Comparison of ENCODE assay signal across 15 cellular contexts in genomic region chr6:11584264-11584663, GRCh38. TPM values are rescaled to one million over a fixed set of nuclear protein-coding genes. Genes with fewer than 3 reads are reported as not detected.
DNase-seq lines count a peak whose midpoint lies in the region; FAIRE-seq and TF ChIP-seq lines count a peak whose summit lies in the region.
"Had no signal": no experiment of that assay in that cellular context is flagged by ENCODE, and none has a peak within 500 bp of the region (broad histone marks: within the 10 kb centered on the region; RNA-seq: fewer than 3 reads in every experiment).

No MANE protein-coding gene starts in this region.

- H3K18ac ChIP-seq in H1 (ENCODE audit: extremely low read depth, low read length): no peak overlapping the region

- no peak overlapping the region for H2BK12ac ChIP-seq in H1 (ENCODE audit: low read depth, low read length)

- H3K4me3 ChIP-seq in SK-N-SH (ENCODE audit: low read depth in 2 of 2, low read length in 1 of 2) (no peak overlapping the region), H1 (ENCODE audit: extremely low read depth in 1 of 4, insufficient read depth in 2 of 4, low read depth in 3 of 4, low read length in 4 of 4) (no peak overlapping the region), neutrophil (ENCODE audit: low read depth in 1 of 2, low read length in 1 of 2) (no peak overlapping the region), coronary artery (no peak overlapping the region)
- H3K4me3 ChIP-seq: BLaER1, SK-N-MC had no signal

- no peak for TF ChIP-seq RAD21 in SK-N-SH (IDR thresholded peaks at IDR 0.05; ENCODE audit: low read length)
- no peak for TF ChIP-seq RAD21 in H1 (IDR thresholded peaks at IDR 0.05 in 1 of 2, conservative IDR thresholded peaks at IDR 0.05 in 1 of 2; ENCODE audit: low read depth in 2 of 2, low read length in 2 of 2)

- no peaks in the 10 kb centered on the region for H3K36me3 Mint-ChIP-seq in immature natural killer cell

- H3K56ac ChIP-seq in H1 (replicated peaks; ENCODE audit: insufficient read length, low read depth, low read length): no peak overlapping the region

- H2BK15ac ChIP-seq in H1 (ENCODE audit: low read length): no peak overlapping the region

- H3K14ac ChIP-seq in H1 (ENCODE audit: insufficient read length): no peak overlapping the region

- no peaks in the 10 kb centered on the region for H3K36me3 ChIP-seq in SK-N-SH (replicated peaks in 1 of 2; ENCODE audit: control insufficient read depth in 1 of 2, insufficient read depth in 2 of 2, low read length in 1 of 2)
- no peaks in the 10 kb centered on the region for H3K36me3 ChIP-seq in H1 (ENCODE audit: control insufficient read depth in 2 of 4, insufficient read depth in 4 of 4, low read length in 3 of 4)
- H3K36me3 ChIP-seq in neutrophil: no peaks in the 10 kb centered on the region
- H3K36me3 ChIP-seq: BLaER1 had no signal

- peaks cover 4% of the 10 kb centered on the region for H3F3A ChIP-seq in SK-N-SH (replicated peaks; ENCODE audit: insufficient read depth)

- H3K79me2 ChIP-seq in SK-N-SH (ENCODE audit: insufficient read depth): no peaks in the 10 kb centered on the region
- H3K79me2 ChIP-seq in H1 (ENCODE audit: control insufficient read depth in 1 of 2, insufficient read depth in 2 of 2, low read length in 2 of 2): no peaks in the 10 kb centered on the region

- H4K91ac ChIP-seq in H1 (replicated peaks; ENCODE audit: insufficient read length, low read length): no peak overlapping the region

- H3K9ac ChIP-seq in SK-N-SH (no peak overlapping the region), H1 (replicated peaks in 1 of 4; ENCODE audit: extremely low read depth in 1 of 4, low read depth in 3 of 4, low read length in 3 of 4) (no peak overlapping the region)
- H3K9ac ChIP-seq: BLaER1 had no signal

- no peak overlapping the region for H4K8ac ChIP-seq in H1 (ENCODE audit: extremely low read depth, insufficient read depth, low read length)

- no peak overlapping the region for H2BK20ac ChIP-seq in H1 (ENCODE audit: low read length)

- TF ChIP-seq EP300 in SK-N-SH (IDR thresholded peaks at IDR 0.05; ENCODE audit: borderline replicate concordance in 1 of 2, low read depth in 1 of 2, low read length in 1 of 2): no peak
- no peak for TF ChIP-seq EP300 in H1 (IDR thresholded peaks at IDR 0.05; ENCODE audit: borderline replicate concordance in 1 of 2, low read depth in 2 of 2, low read length in 2 of 2)

- H3K9me3 ChIP-seq in SK-N-SH: no peaks in the 10 kb centered on the region
- no peaks in the 10 kb centered on the region for H3K9me3 ChIP-seq in H1 (ENCODE audit: insufficient read depth in 2 of 2, low read depth in 1 of 2, low read length in 1 of 2)
- H3K9me3 ChIP-seq in neutrophil: no peaks in the 10 kb centered on the region
- H3K9me3 ChIP-seq: BLaER1 had no signal

- H3K27me3 ChIP-seq in SK-N-SH (ENCODE audit: insufficient read depth) (no peaks in the 10 kb centered on the region), H1 (replicated peaks in 1 of 4; ENCODE audit: control insufficient read depth in 3 of 4, extremely low read depth in 1 of 4, insufficient read depth in 3 of 4, low read length in 3 of 4) (no peaks in the 10 kb centered on the region), neutrophil (no peaks in the 10 kb centered on the region)
- H3K27me3 ChIP-seq: BLaER1 had no signal

- H2BK120ac ChIP-seq in H1 (replicated peaks; ENCODE audit: low read depth, low read length): no peak overlapping the region

- no peak overlapping the region for H3K4ac ChIP-seq in H1 (replicated peaks; ENCODE audit: insufficient read length, low read depth, low read length)

- peaks cover 0 to 2% (median 0%) of the 10 kb centered on the region in 6 donors for H3K9me3 Mint-ChIP-seq in immature natural killer cell
- H3K9me3 Mint-ChIP-seq: CD8-positive, alpha-beta memory T cell had no signal

- TF ChIP-seq POLR2A in H1 (IDR thresholded peaks at IDR 0.05; ENCODE audit: control extremely low read depth in 1 of 2, low read depth in 2 of 2, low read length in 2 of 2): no peak

- H3K9me2 ChIP-seq in SK-N-SH: no peaks in the 10 kb centered on the region

- H3K23me2 ChIP-seq in H1 (ENCODE audit: low read depth, low read length): no peaks in the 10 kb centered on the region

- CTCF ChIA-PET in SK-N-SH (lab: Yijun Ruan, JAX) (interaction anchor here (1.0 to 2.8 kb wide), 11 partner anchors 9 to 1027 kb away, joined by 3 to 31 read pairs (median 4); no protein-coding TSS in a partner anchor), H1 (lab: Charles Lee; ENCODE audit: partially characterized antibody) (interaction anchor here (0.7 to 4.1 kb wide), 20 partner anchors 8 to 1023 kb away, joined by 3 to 25 read pairs (median 4); partner anchors contain the start of gene EDN1)

- no peak overlapping the region for H4K5ac ChIP-seq in H1 (ENCODE audit: insufficient read length, low read depth, low read length)

- H2AFZ ChIP-seq in SK-N-SH (ENCODE audit: low read depth): no peak overlapping the region
- no peak overlapping the region for H2AFZ ChIP-seq in H1 (ENCODE audit: low read length)

- no peaks in the 10 kb centered on the region for H4K20me1 ChIP-seq in SK-N-SH (ENCODE audit: insufficient read depth)
- no peaks in the 10 kb centered on the region for H4K20me1 ChIP-seq in H1 (replicated peaks in 1 of 2; ENCODE audit: control insufficient read depth in 1 of 2, insufficient read depth in 2 of 2, low read length in 2 of 2)
- H4K20me1 ChIP-seq: BLaER1 had no signal

- POLR2A ChIA-PET in SK-N-SH (lab: Yijun Ruan, JAX): no interaction called here
- POLR2A ChIA-PET in H1 (lab: Charles Lee; ENCODE audit: partially characterized antibody): no interaction called here

- H3K4me1 ChIP-seq in SK-N-SH (ENCODE audit: control insufficient read depth in 1 of 2, insufficient read depth in 2 of 2, low read depth in 1 of 2, low read length in 1 of 2) (no peaks in the 10 kb centered on the region; a peak in 1 of 4 replicates), H1 (replicated peaks in 1 of 4; ENCODE audit: control insufficient read depth in 3 of 4, insufficient read depth in 4 of 4, low read length in 3 of 4) (peaks cover 0 to 7% (median 2%) of the 10 kb centered on the region in 4 experiments; a peak in 3 of 7 replicates), neutrophil (ENCODE audit: control insufficient read depth in 1 of 2, insufficient read depth in 1 of 2, low read depth in 1 of 2, low read length in 1 of 2) (peaks cover 44 to 45% of the 10 kb centered on the region in 2 experiments)
- H3K4me1 ChIP-seq: BLaER1 had no signal

- H2AK5ac ChIP-seq in H1 (ENCODE audit: low read depth, low read length): no peak overlapping the region

- no peak overlapping the region for H3K27ac Mint-ChIP-seq in immature natural killer cell
- H3K27ac Mint-ChIP-seq: CD8-positive, alpha-beta memory T cell had no signal

- H3K27ac ChIP-seq in SK-N-SH (ENCODE audit: low read depth in 2 of 2, low read length in 1 of 2) (no peak overlapping the region), H1 (ENCODE audit: low read depth, low read length) (no peak overlapping the region), neutrophil (peak overlapping the region; percentile 23), coronary artery (no peak overlapping the region)
- H3K27ac ChIP-seq: BLaER1, SK-N-MC had no signal

- FAIRE-seq in H1 (lab: Jason Lieb, UNC): no peak

- TF ChIP-seq CTCF in SK-N-SH (IDR thresholded peaks at IDR 0.05): no peak
- no peak for TF ChIP-seq CTCF in H1 (IDR thresholded peaks at IDR 0.05; ENCODE audit: control extremely low read depth in 1 of 3, insufficient read depth in 1 of 3, low read depth in 1 of 3, low read length in 3 of 3)
- TF ChIP-seq CTCF in neutrophil (IDR thresholded peaks at IDR 0.05): no peak
- TF ChIP-seq CTCF in coronary artery (IDR thresholded peaks at IDR 0.05): no peak

- no peaks in the 10 kb centered on the region for H3K4me1 Mint-ChIP-seq in immature natural killer cell
- H3K4me1 Mint-ChIP-seq: CD8-positive, alpha-beta memory T cell had no signal

- DNase-seq in EL (peak; percentile 39), SK-N-SH (no peak), H1 (ENCODE audit: low read depth in 1 of 2, low spot score in 2 of 2) (no peak), immature natural killer cell (no peak), H4 (ENCODE audit: low spot score) (no peak), coronary artery (ENCODE audit: low spot score) (no peak), NCI-H2196 treated with DMSO at 0.1 percent for 48 hours (lab: John Stamatoyannopoulos, UW; ENCODE audit: unreplicated experiment) (no peak)
- DNase-seq: CD8-positive, alpha-beta memory T cell; H7; NCI-H1092 treated with DMSO at 0.1 percent for 48 hours; NCI-H1694 treated with DMSO at 0.1 percent for 48 hours; NCI-H774 had no signal

- 65% methylated on average over 5 of the region's 5 CpGs for WGBS in SK-N-SH (ENCODE audit: low lambda C conversion rate)
- WGBS in H1 (ENCODE audit: extremely low coverage in 1 of 2, insufficient coverage in 1 of 2, insufficient read length in 1 of 2, insufficient replicate concordance in 2 of 2, low coverage in 1 of 2, low lambda C conversion rate in 2 of 2, missing lambda C conversion rate in 1 of 2), 2 experiments: 84% methylated on average over 5 of the region's 5 CpGs; no CpG with 5 or more reads in 1 of the 2 experiments

- no peaks in the 10 kb centered on the region for H3K79me1 ChIP-seq in H1 (ENCODE audit: low read depth, low read length)

- no peak overlapping the region for H2BK5ac ChIP-seq in H1 (ENCODE audit: low read depth, low read length)

- H3K23ac ChIP-seq in H1 (ENCODE audit: insufficient read length): no peak overlapping the region

- H3K4me2 ChIP-seq in SK-N-SH: no peak overlapping the region
- H3K4me2 ChIP-seq in H1 (ENCODE audit: insufficient read depth in 1 of 2, low read depth in 2 of 2, low read length in 2 of 2): no peak overlapping the region
- H3K4me2 ChIP-seq: BLaER1 had no signal

- peaks cover 3 to 7% (median 6%) of the 10 kb centered on the region in 3 donors for H3K27me3 Mint-ChIP-seq in immature natural killer cell (ENCODE audit: low read depth in 3 of 3)

- H3K4me3 Mint-ChIP-seq in immature natural killer cell: no peak overlapping the region
- H3K4me3 Mint-ChIP-seq: CD8-positive, alpha-beta memory T cell had no signal

TF ChIP-seq in SK-N-SH, 30 proteins besides CTCF, POLR2A, EP300 and RAD21 (continues in another document):
- TF ChIP-seq GABPA (IDR thresholded peaks at IDR 0.05; ENCODE audit: low read depth): no peak

RNA-seq across cellular contexts. Expression of gene TMEM170B, which starts 46.7 kb away (rescaled TPM):
- polyA plus RNA-seq in SK-N-SH (2012; rRNA removed) (0.44 and 0.65 TPM in 2 replicates), H1 (2011; rRNA removed) (0.63 and 0.80 TPM in 2 replicates), immature natural killer cell (under 1 TPM; 0.17 to 0.59 (median 0.36) TPM)
- polyA plus RNA-seq in SK-N-SH (2012; cell fraction: cytosol; rRNA removed): 0.76 and 0.88 TPM in 2 replicates
- polyA plus RNA-seq in SK-N-SH (2012; cell fraction: nucleus; rRNA removed): 0.28 and 0.55 TPM in 2 replicates
- 3.9 and 4.3 TPM in 2 replicates for total RNA-seq in H1 (2021; fragmentation: NEBNext Ultra II Directional; extraction: Animal tissue kit (Norgen Biotek cat#: 25700))
- 1.2 TPM for polyA plus RNA-seq in H1 (2011; cell fraction: cytosol; rRNA removed)
- polyA plus RNA-seq in H1 (2011; cell fraction: nucleus; rRNA removed): 0.64 TPM
- 0.80 to 2.1 TPM (median 1.1 TPM) in 4 replicates for polyA plus RNA-seq in H1 (2012, experiment 1 of 2)
- 0.21 TPM for polyA plus RNA-seq in H1 (2012, experiment 2 of 2)
- polyA plus RNA-seq in H1 (2013, experiment 1 of 2): 2.7 TPM
- 2.6 TPM for polyA plus RNA-seq in H1 (2013, experiment 2 of 2)
- polyA minus RNA-seq in H1 (2011; rRNA and poly(A)+ RNA removed): 3.6 and 4.3 TPM in 2 replicates
- polyA minus RNA-seq in H1 (2011; cell fraction: cytosol; rRNA and poly(A)+ RNA removed): 2.1 TPM
- polyA minus RNA-seq in H1 (2011; cell fraction: nucleus; rRNA and poly(A)+ RNA removed): 3.4 TPM
- total RNA-seq in H4 (2014; rRNA removed; shearing (Covaris generic)): 0.95 and 1.3 TPM in 2 replicates
